ENCODE assay signal across 10 cellular contexts in the genomic region with DNA sequence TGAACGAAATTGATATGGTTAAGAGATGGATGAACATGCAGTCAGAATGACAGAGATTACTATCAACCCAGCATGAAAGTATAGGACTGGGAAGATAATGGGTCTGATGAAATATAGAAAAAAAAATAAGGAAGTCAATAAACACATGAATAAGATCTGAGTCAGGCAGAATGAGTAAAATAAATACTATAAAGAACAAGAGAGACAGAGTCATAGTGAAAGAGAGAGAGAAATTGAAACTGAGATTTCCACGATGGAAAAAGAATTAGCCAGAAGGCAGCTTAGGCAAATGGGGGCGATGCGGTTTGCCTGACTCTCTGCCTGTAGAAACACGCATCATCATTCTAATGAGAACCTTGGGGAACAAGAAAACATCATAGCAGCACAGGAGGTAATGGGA. TPM values are rescaled to one million over a fixed set of nuclear protein-coding genes. Genes with fewer than 3 reads are reported as not detected.
DNase-seq lines count a peak whose midpoint lies in the region; ATAC-seq and TF ChIP-seq lines count a peak whose summit lies in the region.
"Had no signal": no experiment of that assay in that cellular context is flagged by ENCODE, and none has a peak within 500 bp of the region (broad histone marks: within the 10 kb centered on the region; RNA-seq: fewer than 3 reads in every experiment).

No MANE protein-coding gene starts in this region.

- no peak overlapping the region for H2BK12ac ChIP-seq in H9 (ENCODE audit: insufficient read length, low read depth, low read length)

- H3K4me2 ChIP-seq in H9 (ENCODE audit: insufficient read depth, insufficient read length, low read length), result no peak overlapping the region

- no peaks in the 10 kb centered on the region for H3K79me1 ChIP-seq in H9 (ENCODE audit: insufficient read depth, low read depth, low read length, poor library complexity, severe bottlenecking)

- WGBS in H9 (ENCODE audit: extremely low coverage, insufficient read length, low lambda C conversion rate), result 100% methylated on average over 1 of the region's 5 CpGs
- 74 to 77% methylated on average over 5 of the region's 5 CpGs for WGBS in aorta, 2 donors

- H3K4me3 ChIP-seq in aorta (ENCODE audit: low read length in 2 of 2), result no peak overlapping the region
- H3K4me3 ChIP-seq: BLaER1 treated with 17β-estradiol and CSF1 and Interleukin-3, amounts not matched to agents 10 nM and 100 nM had no signal

- peak; percentile 18 to 34 for ATAC-seq in activated T-cell treated with anti-CD3 and anti-CD28 coated beads, Interleukin-2, amount 50 U/mL, for 4 hours
- ATAC-seq in HG02885 (IDR thresholded peaks at IDR 0.05; ENCODE audit: poor library complexity, unreplicated experiment), result peak; percentile 88
- ATAC-seq in stimulated activated naive CD8-positive, alpha-beta T cell treated with anti-CD3 and anti-CD28 coated beads, Interleukin-15, Interleukin-2, amounts not matched to agents 100 U/mL and 50 U/mL, for 24 hours, result peak; percentile 46
- no peak for ATAC-seq in aorta (ENCODE audit: low FRiP score)

- TF ChIP-seq CTCF in H9 (conservative IDR thresholded peaks at IDR 0.05) (no peak), MCF 10A (IDR thresholded peaks at IDR 0.05; ENCODE audit: unreplicated experiment) (no peak)

- no peak overlapping the region for H3K4ac ChIP-seq in H9 (ENCODE audit: low read depth, low read length)

- BruUV-seq in MCF 10A (replicated peaks; lab: Mats Ljungman, UMichigan), result no TSS peak

- H3K23ac ChIP-seq in H9 (ENCODE audit: insufficient read length, low read depth, low read length), result no peak overlapping the region

- H4K20me1 ChIP-seq in H9 (ENCODE audit: control insufficient read depth, insufficient read depth, insufficient read length), result no peaks in the 10 kb centered on the region
- H4K20me1 ChIP-seq: BLaER1 treated with 17β-estradiol and CSF1 and Interleukin-3, amounts not matched to agents 10 nM and 100 nM had no signal

- H3K9ac ChIP-seq in H9 (ENCODE audit: extremely low read depth, insufficient read length, low read length), result no peak overlapping the region
- H3K9ac ChIP-seq: BLaER1 treated with 17β-estradiol and CSF1 and Interleukin-3, amounts not matched to agents 10 nM and 100 nM had no signal

- no peaks in the 10 kb centered on the region for H3K36me3 Mint-ChIP-seq in activated T-cell treated with anti-CD3 and anti-CD28 coated beads, Interleukin-2, amount 50 U/mL, for 4 hours (ENCODE audit: insufficient read depth)
- H3K36me3 Mint-ChIP-seq in activated T-cell treated with anti-CD3 and anti-CD28 coated beads, Interleukin-2, amount 50 U/mL, for 24 hours (ENCODE audit: low read depth), result no peaks in the 10 kb centered on the region
- H3K36me3 Mint-ChIP-seq in H9 (ENCODE audit: insufficient read depth in 1 of 3, low read depth in 3 of 3) (peaks cover 8 to 18% (median 11%) of the 10 kb centered on the region in 3 experiments), MCF 10A (ENCODE audit: insufficient read depth, unreplicated experiment) (no peaks in the 10 kb centered on the region)

- no peak overlapping the region for H2AK5ac ChIP-seq in H9 (ENCODE audit: insufficient read length, low read length)

- no peaks in the 10 kb centered on the region for H3K4me1 Mint-ChIP-seq in activated T-cell treated with anti-CD3 and anti-CD28 coated beads, Interleukin-2, amount 50 U/mL, for 4 hours (ENCODE audit: low read depth)
- peaks cover 8% of the 10 kb centered on the region for H3K4me1 Mint-ChIP-seq in activated T-cell treated with anti-CD3 and anti-CD28 coated beads, Interleukin-2, amount 50 U/mL, for 24 hours (ENCODE audit: low read depth)
- H3K4me1 Mint-ChIP-seq in H9, result peaks cover 13 to 14% of the 10 kb centered on the region in 2 experiments
- H3K4me1 Mint-ChIP-seq in MCF 10A (ENCODE audit: insufficient read depth, unreplicated experiment), result peaks cover 5% of the 10 kb centered on the region

- peaks cover 24% of the 10 kb centered on the region for H3K9me3 Mint-ChIP-seq in activated T-cell treated with anti-CD3 and anti-CD28 coated beads, Interleukin-2, amount 50 U/mL, for 4 hours
- H3K9me3 Mint-ChIP-seq in activated T-cell treated with anti-CD3 and anti-CD28 coated beads, Interleukin-2, amount 50 U/mL, for 24 hours, result peaks cover 17% of the 10 kb centered on the region
- H3K9me3 Mint-ChIP-seq in H9, result peaks cover 12 to 15% of the 10 kb centered on the region in 2 experiments
- no peaks in the 10 kb centered on the region for H3K9me3 Mint-ChIP-seq in MCF 10A (ENCODE audit: unreplicated experiment)

- no peak overlapping the region for H3K18ac ChIP-seq in H9 (ENCODE audit: insufficient read length, low read depth, low read length)

- no peak overlapping the region for H2BK120ac ChIP-seq in H9 (ENCODE audit: low read depth, low read length, poor library complexity, severe bottlenecking)

- no peaks in the 10 kb centered on the region for H3K23me2 ChIP-seq in H9 (ENCODE audit: insufficient read length, low read depth, low read length, poor library complexity, severe bottlenecking)

- H3K27me3 ChIP-seq in H9 (ENCODE audit: insufficient read depth, low read length) (no peaks in the 10 kb centered on the region), aorta (ENCODE audit: control insufficient read depth in 1 of 2, insufficient read depth in 2 of 2, low read length in 1 of 2) (no peaks in the 10 kb centered on the region)
- H3K27me3 ChIP-seq: BLaER1 treated with 17β-estradiol and CSF1 and Interleukin-3, amounts not matched to agents 10 nM and 100 nM had no signal

- intact Hi-C loops in aorta (cut with DNase I) (no loop called here), MCF 10A (cut with micrococcal nuclease) (no loop called here)

- POLR2A ChIA-PET in MCF 10A (lab: Yijun Ruan, JAX), result no interaction called here

- H3K4me1 ChIP-seq in H9 (ENCODE audit: insufficient read depth, low read length) (no peaks in the 10 kb centered on the region), aorta (ENCODE audit: control insufficient read depth in 1 of 2, insufficient read depth in 2 of 2, low read length in 2 of 2) (peaks cover 0 to 1% of the 10 kb centered on the region in 2 donors)

- H4K91ac ChIP-seq in H9 (ENCODE audit: insufficient read length, low read depth, low read length), result no peak overlapping the region

- H3K79me2 ChIP-seq in H9 (ENCODE audit: insufficient read depth, low read length), result no peaks in the 10 kb centered on the region

- no peak overlapping the region for H3K14ac ChIP-seq in H9 (ENCODE audit: insufficient read depth, low read length)

- no peak overlapping the region for H3K4me3 Mint-ChIP-seq in activated T-cell treated with anti-CD3 and anti-CD28 coated beads, Interleukin-2, amount 50 U/mL, for 4 hours
- no peak overlapping the region for H3K4me3 Mint-ChIP-seq in activated T-cell treated with anti-CD3 and anti-CD28 coated beads, Interleukin-2, amount 50 U/mL, for 24 hours
- H3K4me3 Mint-ChIP-seq in H9 (no peak overlapping the region), MCF 10A (ENCODE audit: unreplicated experiment) (no peak overlapping the region)

- H3K27ac ChIP-seq in H9 (ENCODE audit: insufficient read length, low read depth, low read length) (no peak overlapping the region), aorta (ENCODE audit: low read depth in 1 of 2, low read length in 2 of 2) (no peak overlapping the region)
- H3K27ac ChIP-seq: BLaER1 treated with 17β-estradiol and CSF1 and Interleukin-3, amounts not matched to agents 10 nM and 100 nM had no signal

- no peak for DNase-seq in activated T-cell treated with anti-CD3 and anti-CD28 coated beads, Interleukin-2, amount 50 U/mL, for 4 hours
- no peak for DNase-seq in activated T-cell treated with anti-CD3 and anti-CD28 coated beads, Interleukin-2, amount 50 U/mL, for 24 hours
- DNase-seq in RPMI7951 (ENCODE audit: low read depth) (peak; percentile 28), H9 (no peak), aorta (no peak), MCF 10A (ENCODE audit: unreplicated experiment) (no peak)
- DNase-seq in stimulated activated naive CD8-positive, alpha-beta T cell treated with anti-CD3 and anti-CD28 coated beads, Interleukin-15, Interleukin-2, amounts not matched to agents 100 U/mL and 50 U/mL, for 24 hours, result no peak
- DNase-seq: small intestine had no signal

- peaks cover 7% of the 10 kb centered on the region for H3K9me3 ChIP-seq in H9 (ENCODE audit: control insufficient read depth, low read depth, low read length)
- no peaks in the 10 kb centered on the region for H3K9me3 ChIP-seq in aorta (ENCODE audit: control insufficient read depth, low read length)

- H2BK20ac ChIP-seq in H9 (ENCODE audit: low read depth, low read length, poor library complexity, severe bottlenecking), result no peak overlapping the region

- H3K56ac ChIP-seq in H9 (ENCODE audit: insufficient read length, low read depth, low read length), result no peak overlapping the region

- H3T11ph ChIP-seq in H9 (ENCODE audit: low read length), result no peak overlapping the region

- H4K5ac ChIP-seq in H9 (ENCODE audit: insufficient read length, low read depth, low read length), result no peak overlapping the region

- no peak overlapping the region for H2BK5ac ChIP-seq in H9 (ENCODE audit: insufficient read length, low read length)

- H2BK15ac ChIP-seq in H9 (ENCODE audit: low read depth, low read length), result no peak overlapping the region

- CTCF ChIA-PET in MCF 10A (lab: Yijun Ruan, JAX), result no interaction called here

- H3K36me3 ChIP-seq in aorta (ENCODE audit: control insufficient read depth in 1 of 2, insufficient read depth in 2 of 2, low read length in 1 of 2), result no peaks in the 10 kb centered on the region
- H3K36me3 ChIP-seq: BLaER1 treated with 17β-estradiol and CSF1 and Interleukin-3, amounts not matched to agents 10 nM and 100 nM had no signal

- H3K27ac Mint-ChIP-seq in activated T-cell treated with anti-CD3 and anti-CD28 coated beads, Interleukin-2, amount 50 U/mL, for 24 hours, result no peak overlapping the region
- peak overlapping the region in 1 of 3 experiments; percentile 0; a peak in 1 of 7 replicates for H3K27ac Mint-ChIP-seq in H9
- no peak overlapping the region for H3K27ac Mint-ChIP-seq in MCF 10A (ENCODE audit: low read depth, unreplicated experiment)

- H4K8ac ChIP-seq in H9 (replicated peaks; ENCODE audit: insufficient read length, low read depth, low read length), result no peak overlapping the region

- H3K27me3 Mint-ChIP-seq in activated T-cell treated with anti-CD3 and anti-CD28 coated beads, Interleukin-2, amount 50 U/mL, for 4 hours (ENCODE audit: low read depth), result no peaks in the 10 kb centered on the region
- H3K27me3 Mint-ChIP-seq in activated T-cell treated with anti-CD3 and anti-CD28 coated beads, Interleukin-2, amount 50 U/mL, for 24 hours, result no peaks in the 10 kb centered on the region
- H3K27me3 Mint-ChIP-seq in H9 (ENCODE audit: low read depth) (no peaks in the 10 kb centered on the region), MCF 10A (ENCODE audit: insufficient read depth, unreplicated experiment) (peaks cover 34% of the 10 kb centered on the region)

- H2AFZ ChIP-seq in H9 (ENCODE audit: low read length), result no peak overlapping the region

RNA-seq across cellular contexts. Expression of gene SEMA3D, which starts 26.6 kb away (rescaled TPM):
- total RNA-seq in activated T-cell treated with anti-CD3 and anti-CD28 coated beads, Interleukin-2, amount 50 U/mL, for 4 hours, result under 1 TPM in 2 of 3 donors, not detected in 1; 0.08 to 0.13 TPM
- 2.4 and 2.6 TPM in 2 replicates for total RNA-seq in RPMI7951 (2014; rRNA removed; shearing (Covaris generic))
- total RNA-seq in H9 (2021) (5.4 and 5.6 TPM in 2 replicates), aorta (10 to 100 TPM; 30.8 to 50.7 TPM), MCF 10A (2022) (not detected in 2 replicates)
- 1 to 10 TPM; 3.5 to 9.2 TPM for polyA plus RNA-seq in aorta
